Comparison of ENCODE assay signal across 1 cellular context in the genomic region with DNA sequence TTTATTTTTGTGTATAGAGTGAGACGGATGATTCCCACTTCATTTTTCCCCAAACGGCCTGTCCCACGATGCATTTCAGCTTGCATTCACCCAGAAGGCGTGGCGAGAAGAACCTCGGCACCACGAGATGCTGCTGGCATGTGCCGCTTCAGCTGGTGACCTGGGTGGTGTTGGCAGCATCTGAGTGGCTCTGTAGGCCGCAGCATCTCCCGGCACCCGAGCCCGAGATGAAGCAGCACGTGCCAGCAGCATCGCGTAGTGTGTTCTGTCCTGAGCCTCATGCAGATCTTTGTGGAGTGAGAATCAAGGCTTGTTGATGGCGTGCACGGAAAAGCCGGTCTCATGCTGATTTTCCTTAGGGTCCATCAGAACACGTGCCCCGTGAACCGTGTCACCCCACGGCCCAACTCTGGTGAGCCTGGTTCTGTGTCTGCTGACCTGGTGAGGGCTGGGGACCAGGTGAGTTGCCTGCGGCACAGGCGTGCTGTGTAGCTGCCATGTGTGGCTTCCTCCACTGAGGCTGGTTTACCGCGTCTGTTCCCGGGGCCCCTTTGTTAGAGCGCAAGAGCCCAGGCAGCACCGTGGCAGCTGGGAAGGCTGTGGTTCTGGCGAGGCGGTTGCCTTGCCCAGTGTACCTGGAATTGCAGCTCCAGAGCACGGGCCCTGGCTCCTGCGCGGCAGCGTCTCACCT.
TF ChIP-seq lines count a peak whose summit lies in the region.

No MANE protein-coding gene starts in this region.

TF ChIP-seq in GM23338, 12 proteins besides CTCF, POLR2A, EP300 and RAD21 (continued from another document):
- TF ChIP-seq ETS1 (IDR thresholded peaks at IDR 0.05) (no peak), POLR2AphosphoS5 (IDR thresholded peaks at IDR 0.05; ENCODE audit: low read depth) (no peak), JUNB (IDR thresholded peaks at IDR 0.05; ENCODE audit: unreplicated experiment) (no peak)
